ENCODE assay signal across 1 cellular context in the genomic region with DNA sequence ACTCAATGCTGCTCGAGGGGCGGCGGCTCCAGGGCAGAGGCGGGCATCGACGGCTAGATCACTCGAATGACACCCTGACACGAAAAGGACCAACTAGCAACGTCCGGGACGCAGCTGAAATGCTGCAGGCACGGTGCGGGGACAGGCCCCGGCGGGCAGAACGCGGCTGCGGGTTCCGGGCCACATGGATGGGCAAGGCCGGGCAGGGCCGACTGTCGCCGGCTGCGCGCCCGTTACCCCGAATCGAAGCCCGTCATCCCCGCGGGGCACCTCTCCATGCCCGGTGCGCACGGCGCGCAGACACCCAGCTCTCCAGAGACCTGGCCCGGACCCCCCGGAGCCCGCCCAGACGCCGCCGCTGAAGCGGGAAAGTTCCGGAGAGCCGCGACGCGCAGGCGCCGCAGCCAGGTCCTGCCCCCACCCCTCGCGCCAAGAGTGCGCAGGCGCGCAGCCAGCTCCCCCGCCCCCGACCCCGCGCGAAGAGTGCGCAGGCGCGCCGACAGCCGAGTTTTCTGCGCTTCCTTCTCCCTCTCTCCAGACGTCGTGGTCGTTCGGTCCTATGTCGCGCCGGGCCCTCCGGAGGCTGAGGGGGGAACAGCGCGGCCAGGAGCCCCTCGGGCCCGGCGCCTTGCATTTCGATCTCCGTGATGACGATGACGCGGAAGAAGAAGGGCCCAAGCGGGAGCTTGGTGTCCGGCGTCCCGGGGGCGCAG.
A peak's percentile ranks its signal among the peaks of the same experiment; 100 is the strongest.
TF ChIP-seq lines count a peak whose summit lies in the region.

A gene with protein sequence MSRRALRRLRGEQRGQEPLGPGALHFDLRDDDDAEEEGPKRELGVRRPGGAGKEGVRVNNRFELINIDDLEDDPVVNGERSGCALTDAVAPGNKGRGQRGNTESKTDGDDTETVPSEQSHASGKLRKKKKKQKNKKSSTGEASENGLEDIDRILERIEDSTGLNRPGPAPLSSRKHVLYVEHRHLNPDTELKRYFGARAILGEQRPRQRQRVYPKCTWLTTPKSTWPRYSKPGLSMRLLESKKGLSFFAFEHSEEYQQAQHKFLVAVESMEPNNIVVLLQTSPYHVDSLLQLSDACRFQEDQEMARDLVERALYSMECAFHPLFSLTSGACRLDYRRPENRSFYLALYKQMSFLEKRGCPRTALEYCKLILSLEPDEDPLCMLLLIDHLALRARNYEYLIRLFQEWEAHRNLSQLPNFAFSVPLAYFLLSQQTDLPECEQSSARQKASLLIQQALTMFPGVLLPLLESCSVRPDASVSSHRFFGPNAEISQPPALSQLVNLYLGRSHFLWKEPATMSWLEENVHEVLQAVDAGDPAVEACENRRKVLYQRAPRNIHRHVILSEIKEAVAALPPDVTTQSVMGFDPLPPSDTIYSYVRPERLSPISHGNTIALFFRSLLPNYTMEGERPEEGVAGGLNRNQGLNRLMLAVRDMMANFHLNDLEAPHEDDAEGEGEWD (plus strand): TSS at position 484 of the 713 bp plus-strand sequence. CDS start 76 bp downstream, at position 560.

TF ChIP-seq in K562, 482 proteins besides CTCF, POLR2A, EP300 and RAD21 (continued from another document and continues in another):
- no peak for TF ChIP-seq JUND (IDR thresholded peaks at IDR 0.05; ENCODE audit: borderline replicate concordance, low read depth, low read length)
- no peak; the same call in 2 of the 3 replicates for TF ChIP-seq JUND (tag; IDR thresholded peaks at IDR 0.05; ENCODE audit: borderline replicate concordance, low read depth, low read length)
- TF ChIP-seq KDM1A (IDR thresholded peaks at IDR 0.05) = no peak
- 0 out of 2 replicates have a peak, but pooled peaks have one; percentile 33 for TF ChIP-seq ZNF282 (CRISPR knock-in tag; IDR thresholded peaks at IDR 0.05)
- peak; percentile 90 for TF ChIP-seq POLR2H (tag; IDR thresholded peaks at IDR 0.05; ENCODE audit: low read depth)
- no peak for TF ChIP-seq ARID1B (IDR thresholded peaks at IDR 0.05)
- TF ChIP-seq HNRNPK (IDR thresholded peaks at IDR 0.05; ENCODE audit: low read depth, low read length, poor library complexity, severe bottlenecking) = no peak
- no peak for TF ChIP-seq SRF (CRISPR knock-in tag; IDR thresholded peaks at IDR 0.05)
- TF ChIP-seq ZNF175 (CRISPR knock-in tag; IDR thresholded peaks at IDR 0.05; ENCODE audit: low read depth) = peak; percentile 56; the same call in 1 of the 2 replicates
- no peak for TF ChIP-seq HCFC1 (IDR thresholded peaks at IDR 0.05; ENCODE audit: low read depth, low read length)
- TF ChIP-seq KDM5B (IDR thresholded peaks at IDR 0.05; ENCODE audit: insufficient replicate concordance, low read depth, low read length) = peak; percentile 70
- peak; percentile 70; the same call in 1 of the 2 replicates for TF ChIP-seq THAP7 (CRISPR knock-in tag; IDR thresholded peaks at IDR 0.05)
- TF ChIP-seq CCNT2 (IDR thresholded peaks at IDR 0.05; ENCODE audit: borderline replicate concordance, extremely low read depth, insufficient read length, low read depth, low read length) = peak; percentile 33
- no peak for TF ChIP-seq RFX1 (IDR thresholded peaks at IDR 0.05)
- TF ChIP-seq TCF3 (CRISPR knock-in tag; IDR thresholded peaks at IDR 0.05) = no peak; the same call in 1 of the 2 replicates
- TF ChIP-seq, protein P1, sequence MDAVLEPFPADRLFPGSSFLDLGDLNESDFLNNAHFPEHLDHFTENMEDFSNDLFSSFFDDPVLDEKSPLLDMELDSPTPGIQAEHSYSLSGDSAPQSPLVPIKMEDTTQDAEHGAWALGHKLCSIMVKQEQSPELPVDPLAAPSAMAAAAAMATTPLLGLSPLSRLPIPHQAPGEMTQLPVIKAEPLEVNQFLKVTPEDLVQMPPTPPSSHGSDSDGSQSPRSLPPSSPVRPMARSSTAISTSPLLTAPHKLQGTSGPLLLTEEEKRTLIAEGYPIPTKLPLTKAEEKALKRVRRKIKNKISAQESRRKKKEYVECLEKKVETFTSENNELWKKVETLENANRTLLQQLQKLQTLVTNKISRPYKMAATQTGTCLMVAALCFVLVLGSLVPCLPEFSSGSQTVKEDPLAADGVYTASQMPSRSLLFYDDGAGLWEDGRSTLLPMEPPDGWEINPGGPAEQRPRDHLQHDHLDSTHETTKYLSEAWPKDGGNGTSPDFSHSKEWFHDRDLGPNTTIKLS (IDR thresholded peaks at IDR 0.05; ENCODE audit: borderline replicate concordance, low read depth) = peak; percentile 58; the same call in 1 of the 2 replicates
- TF ChIP-seq, protein P2, sequence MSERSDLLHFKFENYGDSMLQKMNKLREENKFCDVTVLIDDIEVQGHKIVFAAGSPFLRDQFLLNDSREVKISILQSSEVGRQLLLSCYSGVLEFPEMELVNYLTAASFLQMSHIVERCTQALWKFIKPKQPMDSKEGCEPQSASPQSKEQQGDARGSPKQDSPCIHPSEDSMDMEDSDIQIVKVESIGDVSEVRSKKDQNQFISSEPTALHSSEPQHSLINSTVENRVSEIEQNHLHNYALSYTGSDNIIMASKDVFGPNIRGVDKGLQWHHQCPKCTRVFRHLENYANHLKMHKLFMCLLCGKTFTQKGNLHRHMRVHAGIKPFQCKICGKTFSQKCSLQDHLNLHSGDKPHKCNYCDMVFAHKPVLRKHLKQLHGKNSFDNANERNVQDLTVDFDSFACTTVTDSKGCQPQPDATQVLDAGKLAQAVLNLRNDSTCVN (CRISPR knock-in tag; IDR thresholded peaks at IDR 0.05) = no peak
- no peak for TF ChIP-seq CHD1 (IDR thresholded peaks at IDR 0.05; ENCODE audit: low read length)
- TF ChIP-seq HDAC1 (IDR thresholded peaks at IDR 0.05) = peak in 1 of 2 experiments; percentile 51; a peak in 2 of 4 replicates
- no peak for TF ChIP-seq ZNF79 (CRISPR knock-in tag; IDR thresholded peaks at IDR 0.05; ENCODE audit: low read depth)
- TF ChIP-seq EWSR1 (IDR thresholded peaks at IDR 0.05; ENCODE audit: borderline replicate concordance, low read depth, partially characterized antibody) = no peak
- TF ChIP-seq KLF13 (tag; IDR thresholded peaks at IDR 0.05; ENCODE audit: borderline replicate concordance, low read depth) = peak; percentile 72
- TF ChIP-seq, protein P3, sequence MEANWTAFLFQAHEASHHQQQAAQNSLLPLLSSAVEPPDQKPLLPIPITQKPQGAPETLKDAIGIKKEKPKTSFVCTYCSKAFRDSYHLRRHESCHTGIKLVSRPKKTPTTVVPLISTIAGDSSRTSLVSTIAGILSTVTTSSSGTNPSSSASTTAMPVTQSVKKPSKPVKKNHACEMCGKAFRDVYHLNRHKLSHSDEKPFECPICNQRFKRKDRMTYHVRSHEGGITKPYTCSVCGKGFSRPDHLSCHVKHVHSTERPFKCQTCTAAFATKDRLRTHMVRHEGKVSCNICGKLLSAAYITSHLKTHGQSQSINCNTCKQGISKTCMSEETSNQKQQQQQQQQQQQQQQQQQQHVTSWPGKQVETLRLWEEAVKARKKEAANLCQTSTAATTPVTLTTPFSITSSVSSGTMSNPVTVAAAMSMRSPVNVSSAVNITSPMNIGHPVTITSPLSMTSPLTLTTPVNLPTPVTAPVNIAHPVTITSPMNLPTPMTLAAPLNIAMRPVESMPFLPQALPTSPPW (CRISPR knock-in tag; IDR thresholded peaks at IDR 0.05) = peak; percentile 85
- TF ChIP-seq ELK3 (CRISPR knock-in tag; IDR thresholded peaks at IDR 0.05) = no peak
- no peak for TF ChIP-seq ELF4 (CRISPR knock-in tag; IDR thresholded peaks at IDR 0.05)
- no peak for TF ChIP-seq MYNN (IDR thresholded peaks at IDR 0.05)
- no peak for TF ChIP-seq MYNN (CRISPR knock-in tag; IDR thresholded peaks at IDR 0.05)
- no peak for TF ChIP-seq ZNF239 (CRISPR knock-in tag; IDR thresholded peaks at IDR 0.05)
- peak; percentile 84 for TF ChIP-seq PML (IDR thresholded peaks at IDR 0.05; ENCODE audit: low read length)
- TF ChIP-seq, protein P4, sequence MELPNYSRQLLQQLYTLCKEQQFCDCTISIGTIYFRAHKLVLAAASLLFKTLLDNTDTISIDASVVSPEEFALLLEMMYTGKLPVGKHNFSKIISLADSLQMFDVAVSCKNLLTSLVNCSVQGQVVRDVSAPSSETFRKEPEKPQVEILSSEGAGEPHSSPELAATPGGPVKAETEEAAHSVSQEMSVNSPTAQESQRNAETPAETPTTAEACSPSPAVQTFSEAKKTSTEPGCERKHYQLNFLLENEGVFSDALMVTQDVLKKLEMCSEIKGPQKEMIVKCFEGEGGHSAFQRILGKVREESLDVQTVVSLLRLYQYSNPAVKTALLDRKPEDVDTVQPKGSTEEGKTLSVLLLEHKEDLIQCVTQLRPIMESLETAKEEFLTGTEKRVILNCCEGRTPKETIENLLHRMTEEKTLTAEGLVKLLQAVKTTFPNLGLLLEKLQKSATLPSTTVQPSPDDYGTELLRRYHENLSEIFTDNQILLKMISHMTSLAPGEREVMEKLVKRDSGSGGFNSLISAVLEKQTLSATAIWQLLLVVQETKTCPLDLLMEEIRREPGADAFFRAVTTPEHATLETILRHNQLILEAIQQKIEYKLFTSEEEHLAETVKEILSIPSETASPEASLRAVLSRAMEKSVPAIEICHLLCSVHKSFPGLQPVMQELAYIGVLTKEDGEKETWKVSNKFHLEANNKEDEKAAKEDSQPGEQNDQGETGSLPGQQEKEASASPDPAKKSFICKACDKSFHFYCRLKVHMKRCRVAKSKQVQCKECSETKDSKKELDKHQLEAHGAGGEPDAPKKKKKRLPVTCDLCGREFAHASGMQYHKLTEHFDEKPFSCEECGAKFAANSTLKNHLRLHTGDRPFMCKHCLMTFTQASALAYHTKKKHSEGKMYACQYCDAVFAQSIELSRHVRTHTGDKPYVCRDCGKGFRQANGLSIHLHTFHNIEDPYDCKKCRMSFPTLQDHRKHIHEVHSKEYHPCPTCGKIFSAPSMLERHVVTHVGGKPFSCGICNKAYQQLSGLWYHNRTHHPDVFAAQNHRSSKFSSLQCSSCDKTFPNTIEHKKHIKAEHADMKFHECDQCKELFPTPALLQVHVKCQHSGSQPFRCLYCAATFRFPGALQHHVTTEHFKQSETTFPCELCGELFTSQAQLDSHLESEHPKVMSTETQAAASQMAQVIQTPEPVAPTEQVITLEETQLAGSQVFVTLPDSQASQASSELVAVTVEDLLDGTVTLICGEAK (IDR thresholded peaks at IDR 0.05) = no peak; the same call in 1 of the 2 replicates
- TF ChIP-seq, protein P4 (CRISPR knock-in tag; IDR thresholded peaks at IDR 0.05) = no peak
- peak; percentile 88; the same call in 1 of the 2 replicates for TF ChIP-seq ZNF395 (CRISPR knock-in tag; IDR thresholded peaks at IDR 0.05)
- 0 out of 2 replicates have a peak, but pooled peaks have one; percentile 52 for TF ChIP-seq ZNF197 (CRISPR knock-in tag; IDR thresholded peaks at IDR 0.05; ENCODE audit: low read depth)
- no peak for TF ChIP-seq KLF10 (CRISPR knock-in tag; IDR thresholded peaks at IDR 0.05)
